In the genomic region with DNA sequence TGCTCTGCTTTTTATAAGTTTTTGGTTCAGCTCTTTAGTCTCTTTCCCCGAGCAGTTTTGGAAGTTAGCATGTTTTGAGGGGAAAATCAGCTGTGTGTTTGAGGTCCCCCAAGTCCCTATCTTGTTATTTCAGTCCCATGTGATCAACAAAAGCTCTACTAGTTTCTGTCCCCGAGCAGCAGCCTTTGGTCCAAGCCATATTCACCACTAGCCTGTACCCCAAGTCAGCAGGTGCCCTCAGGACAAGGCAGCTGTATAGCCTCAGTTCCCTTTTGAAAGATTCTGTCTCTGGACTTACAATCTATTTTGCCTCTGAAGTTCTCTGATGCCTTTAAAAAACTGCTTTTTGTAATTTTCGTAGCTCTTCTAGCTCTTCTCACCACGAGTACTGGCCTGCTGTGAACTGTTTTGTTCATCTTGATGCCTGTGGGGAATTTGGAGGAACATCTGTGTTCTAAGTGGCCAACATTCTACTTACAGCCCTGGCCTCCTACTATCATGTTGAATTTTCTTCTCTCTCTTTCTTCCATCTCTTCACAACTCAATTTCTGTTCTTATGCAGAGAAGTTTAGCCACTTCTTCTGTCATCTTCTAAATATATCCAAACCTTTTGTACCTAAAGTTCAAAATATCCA, we compare ENCODE assay signal across 17 cellular contexts. TPM values are rescaled to one million over a fixed set of nuclear protein-coding genes. Genes with fewer than 3 reads are reported as not detected.
DNase-seq lines count a peak whose midpoint lies in the region; ATAC-seq and TF ChIP-seq lines count a peak whose summit lies in the region.
"Had no signal": no experiment of that assay in that cellular context is flagged by ENCODE, and none has a peak within 500 bp of the region (broad histone marks: within the 10 kb centered on the region; RNA-seq: fewer than 3 reads in every experiment).

No MANE protein-coding gene starts in this region.

- no peak for DNase-seq in left ventricle myocardium superior
- no peak for DNase-seq in left cardiac atrium
- DNase-seq in NCI-H69 (lab: John Stamatoyannopoulos, UW) = peak; percentile 36
- DNase-seq in glutamatergic neuron = no peak
- DNase-seq in effector memory CD8-positive, alpha-beta T cell = no peak
- DNase-seq in putamen (ENCODE audit: low spot score) = no peak
- DNase-seq: ACHN; CD4-positive, alpha-beta memory T cell; DND-41; GDM1; KBM-7; MG63; NCI-H2029; NCI-H2171 treated with DMSO at 0.1 percent for 48 hours; NCI-H510A had no signal

- no peak for TF ChIP-seq CTCF in glutamatergic neuron (IDR thresholded peaks at IDR 0.05; ENCODE audit: partially characterized antibody, unreplicated experiment)

- H3K27me3 Mint-ChIP-seq in glutamatergic neuron (ENCODE audit: unreplicated experiment) = no peaks in the 10 kb centered on the region
- no peaks in the 10 kb centered on the region for H3K27me3 Mint-ChIP-seq in effector memory CD8-positive, alpha-beta T cell
- H3K27me3 Mint-ChIP-seq: B cell; CD4-positive, alpha-beta memory T cell had no signal

- peaks cover 7% of the 10 kb centered on the region for H3K4me1 Mint-ChIP-seq in glutamatergic neuron (ENCODE audit: low read depth, unreplicated experiment)
- H3K4me1 Mint-ChIP-seq in effector memory CD8-positive, alpha-beta T cell (ENCODE audit: low read depth in 2 of 2) = peaks cover 2 to 4% of the 10 kb centered on the region in 2 donors
- H3K4me1 Mint-ChIP-seq: B cell had no signal

- H3K4me3 Mint-ChIP-seq in glutamatergic neuron (ENCODE audit: unreplicated experiment) = no peak overlapping the region
- no peak overlapping the region for H3K4me3 Mint-ChIP-seq in effector memory CD8-positive, alpha-beta T cell
- H3K4me3 Mint-ChIP-seq: B cell; CD4-positive, alpha-beta memory T cell had no signal

- peak; percentile 62 for ATAC-seq in left ventricle myocardium superior
- no peak for ATAC-seq in left cardiac atrium
- ATAC-seq in GM19397 (IDR thresholded peaks at IDR 0.05; ENCODE audit: unreplicated experiment) = no peak
- ATAC-seq in effector memory CD8-positive, alpha-beta T cell (replicated peaks) = no peak

- intact Hi-C loops in left ventricle myocardium superior (cut with micrococcal nuclease) = no loop called here
- intact Hi-C loops in left cardiac atrium (cut with DNase I) = no loop called here

- H3K27ac Mint-ChIP-seq in glutamatergic neuron (ENCODE audit: unreplicated experiment) = peak overlapping the region; percentile 60
- no peak overlapping the region for H3K27ac Mint-ChIP-seq in effector memory CD8-positive, alpha-beta T cell
- H3K27ac Mint-ChIP-seq: B cell; CD4-positive, alpha-beta memory T cell had no signal

- H3K36me3 Mint-ChIP-seq in glutamatergic neuron (ENCODE audit: unreplicated experiment) = no peaks in the 10 kb centered on the region
- peaks cover 50% of the 10 kb centered on the region for H3K36me3 Mint-ChIP-seq in effector memory CD8-positive, alpha-beta T cell (ENCODE audit: insufficient read depth)

- no peaks in the 10 kb centered on the region for H3K9me3 Mint-ChIP-seq in glutamatergic neuron (ENCODE audit: unreplicated experiment)
- no peaks in the 10 kb centered on the region for H3K9me3 Mint-ChIP-seq in effector memory CD8-positive, alpha-beta T cell
- H3K9me3 Mint-ChIP-seq: CD4-positive, alpha-beta memory T cell had no signal

RNA-seq across cellular contexts. Expression of gene UAP1, which starts 16.7 kb away (rescaled TPM):
- 30.7 TPM for total RNA-seq in left ventricle myocardium superior
- total RNA-seq in left cardiac atrium = 10 to 100 TPM; 36.8 to 70.3 TPM
- total RNA-seq in glutamatergic neuron (ENCODE audit: unreplicated experiment) = 34.1 TPM

RNA-seq across cellular contexts. Expression of gene DDR2, which starts 54.1 kb away (rescaled TPM):
- total RNA-seq in left ventricle myocardium superior = 26.1 TPM
- 10 to 100 TPM; 75.1 to 80.3 TPM for total RNA-seq in left cardiac atrium
- 4.4 TPM for total RNA-seq in glutamatergic neuron (ENCODE audit: unreplicated experiment)
